ENCODE assay signal across 9 cellular contexts in the genomic region with DNA sequence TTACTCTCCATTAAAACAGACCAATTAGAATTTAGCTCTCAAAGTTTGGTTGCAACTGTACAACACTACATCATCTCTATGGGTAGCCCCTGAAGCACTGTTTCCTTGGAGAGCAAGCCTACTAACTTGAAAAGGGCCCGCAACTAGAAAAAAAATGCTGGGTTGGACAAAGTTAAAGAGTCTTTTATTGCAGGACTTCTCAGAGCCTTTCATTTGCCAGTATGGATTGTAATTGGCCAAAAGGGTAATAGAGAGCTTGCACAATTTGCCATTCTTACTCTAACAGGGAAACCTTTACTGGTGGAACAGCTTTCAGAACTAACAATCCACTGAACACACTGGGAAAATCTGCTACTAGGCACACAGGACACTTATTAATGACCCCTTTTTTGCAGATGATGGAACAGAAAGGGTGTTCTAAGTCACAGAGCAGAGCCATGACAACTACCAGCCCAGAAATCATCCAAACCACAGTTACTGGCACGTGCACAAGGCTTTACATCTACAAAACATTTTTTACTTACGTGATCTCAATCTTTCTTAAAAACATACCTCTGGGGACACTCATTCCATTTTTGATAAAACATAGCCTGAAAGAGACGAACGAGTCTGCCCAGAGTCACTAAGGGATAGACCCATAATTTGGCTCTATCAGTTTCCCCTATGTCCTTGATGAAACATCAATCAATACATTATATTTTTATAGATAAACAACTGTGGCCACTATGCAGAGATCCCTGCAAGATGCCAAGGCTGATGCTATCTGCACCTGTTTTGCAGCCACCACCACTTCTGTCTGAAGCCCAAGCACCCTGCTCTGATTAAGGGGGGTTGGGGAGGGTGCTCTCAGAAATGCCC.
A peak's percentile ranks its signal among the peaks of the same experiment; 100 is the strongest.
DNase-seq lines count a peak whose midpoint lies in the region; ATAC-seq and TF ChIP-seq lines count a peak whose summit lies in the region.
"Had no signal": no experiment of that assay in that cellular context is flagged by ENCODE, and none has a peak within 500 bp of the region (broad histone marks: within the 10 kb centered on the region; RNA-seq: fewer than 3 reads in every experiment).

No MANE protein-coding gene starts in this region.

- CTCF ChIA-PET in activated naive CD4-positive, alpha-beta T cell treated with anti-CD3 and anti-CD28 coated beads for 36 hours (lab: Charles Lee): interaction anchor here (1.3 kb wide), 1 partner anchor 204 kb away, joined by 3 read pairs; no protein-coding TSS in a partner anchor
- CTCF ChIA-PET in WTC11 (lab: Charles Lee): no interaction called here

- TF ChIP-seq CTCF in WTC11 (IDR thresholded peaks at IDR 0.05) (no peak), hepatocyte (IDR thresholded peaks at IDR 0.05; ENCODE audit: poor library complexity) (no peak)

- H3K27me3 ChIP-seq in hepatocyte: peaks cover 29% of the 10 kb centered on the region

- no peaks in the 10 kb centered on the region for H3K9me2 ChIP-seq in hepatocyte (replicated peaks; ENCODE audit: insufficient read depth)

- H2AFZ ChIP-seq in hepatocyte: no peak overlapping the region

- H3K27me3 Mint-ChIP-seq in activated naive CD4-positive, alpha-beta T cell treated with anti-CD3 and anti-CD28 coated beads for 36 hours (ENCODE audit: low read depth): no peaks in the 10 kb centered on the region
- peaks cover 53% of the 10 kb centered on the region for H3K27me3 Mint-ChIP-seq in WTC11 (ENCODE audit: low read depth)

- peak overlapping the region; percentile 95 for H3K4me2 ChIP-seq in hepatocyte

- POLR2A ChIA-PET in WTC11 (lab: Charles Lee): no interaction called here

- DNase-seq in activated naive CD4-positive, alpha-beta T cell treated with anti-CD3 and anti-CD28 coated beads for 36 hours: no peak
- DNase-seq in activated naive CD4-positive, alpha-beta T cell (lab: John Stamatoyannopoulos, UW): no peak
- DNase-seq in WTC11 (ENCODE audit: low spot score) (no peak), hepatocyte (ENCODE audit: low spot score) (no peak), substantia nigra (lab: John Stamatoyannopoulos, UW) (no peak), NCI-H1105 (lab: John Stamatoyannopoulos, UW) (no peak), DMS 273 treated with DMSO at 0.1 percent for 48 hours (lab: John Stamatoyannopoulos, UW) (no peak)
- DNase-seq: NCI-H1930 had no signal

- peak overlapping the region; percentile 77 for H3K27ac Mint-ChIP-seq in activated naive CD4-positive, alpha-beta T cell treated with anti-CD3 and anti-CD28 coated beads for 36 hours
- H3K27ac Mint-ChIP-seq in WTC11: no peak overlapping the region

- no peaks in the 10 kb centered on the region for H3K9me3 Mint-ChIP-seq in activated naive CD4-positive, alpha-beta T cell treated with anti-CD3 and anti-CD28 coated beads for 36 hours
- H3K9me3 Mint-ChIP-seq in WTC11: no peaks in the 10 kb centered on the region

- peaks cover 12% of the 10 kb centered on the region for H3K4me1 ChIP-seq in hepatocyte (ENCODE audit: insufficient read depth)

- H3K27ac ChIP-seq in hepatocyte: no peak overlapping the region
- peak overlapping the region; percentile 55 for H3K27ac ChIP-seq in substantia nigra (ENCODE audit: low read depth, low read length, poor library complexity, severe bottlenecking)

- peaks cover 77% of the 10 kb centered on the region for H3K4me1 Mint-ChIP-seq in activated naive CD4-positive, alpha-beta T cell treated with anti-CD3 and anti-CD28 coated beads for 36 hours (ENCODE audit: low read depth)
- peaks cover 20% of the 10 kb centered on the region for H3K4me1 Mint-ChIP-seq in WTC11

- no peak overlapping the region for H3K4me3 ChIP-seq in hepatocyte

- H3K9me3 ChIP-seq in hepatocyte (ENCODE audit: low read depth): no peaks in the 10 kb centered on the region

- WGBS in hepatocyte (ENCODE audit: low lambda C conversion rate, missing lambda C conversion rate): 75% methylated on average over 5 of the region's 5 CpGs

- intact Hi-C loops in activated naive CD4-positive, alpha-beta T cell treated with anti-CD3 and anti-CD28 coated beads for 36 hours (cut with micrococcal nuclease): loop anchor here (1.0 to 10.0 kb wide), 7 partner anchors 21 to 234 kb away; no protein-coding TSS in a partner anchor

- no peak for ATAC-seq in WTC11
- ATAC-seq in GM18517 (IDR thresholded peaks at IDR 0.05; ENCODE audit: unreplicated experiment): no peak

- no peaks in the 10 kb centered on the region for H3K79me2 ChIP-seq in hepatocyte

- no peaks in the 10 kb centered on the region for H4K20me1 ChIP-seq in hepatocyte (ENCODE audit: insufficient read depth, poor library complexity, severe bottlenecking)

- H3K4me3 Mint-ChIP-seq in activated naive CD4-positive, alpha-beta T cell treated with anti-CD3 and anti-CD28 coated beads for 36 hours: peak overlapping the region; percentile 94
- peak overlapping the region; percentile 79 for H3K4me3 Mint-ChIP-seq in WTC11

- peaks cover 42% of the 10 kb centered on the region for H3K36me3 Mint-ChIP-seq in activated naive CD4-positive, alpha-beta T cell treated with anti-CD3 and anti-CD28 coated beads for 36 hours (ENCODE audit: low read depth)
- no peaks in the 10 kb centered on the region for H3K36me3 Mint-ChIP-seq in WTC11

- no peaks in the 10 kb centered on the region for H3K36me3 ChIP-seq in hepatocyte (replicated peaks; ENCODE audit: insufficient read depth, low read depth)

TF ChIP-seq in WTC11, 78 proteins besides CTCF, POLR2A, EP300 and RAD21:
- TF ChIP-seq ATF1 (CRISPR knock-in tag; IDR thresholded peaks at IDR 0.05) (no peak), ZNF121 (CRISPR knock-in tag; IDR thresholded peaks at IDR 0.05) (no peak), MXD4 (CRISPR knock-in tag; IDR thresholded peaks at IDR 0.05; ENCODE audit: borderline replicate concordance) (no peak), E2F4 (CRISPR knock-in tag; IDR thresholded peaks at IDR 0.05; ENCODE audit: borderline replicate concordance, low read depth) (no peak), HMGXB4 (CRISPR knock-in tag; IDR thresholded peaks at IDR 0.05) (no peak), NFATC4 (CRISPR knock-in tag; IDR thresholded peaks at IDR 0.05) (no peak), ZBTB43 (CRISPR knock-in tag; IDR thresholded peaks at IDR 0.05) (no peak), GTF2I (CRISPR knock-in tag; conservative IDR thresholded peaks at IDR 0.05) (no peak), USF2 (CRISPR knock-in tag; IDR thresholded peaks at IDR 0.05) (no peak)
